Comparison of ENCODE assay signal across 1 cellular context in genomic region chr19:2426661-2427322, GRCh38.
TF ChIP-seq lines count a peak whose summit lies in the region.

No MANE protein-coding gene starts in this region.

TF ChIP-seq in K562, 482 proteins besides CTCF, POLR2A, EP300 and RAD21 (continued from another document):
- TF ChIP-seq, protein P1, sequence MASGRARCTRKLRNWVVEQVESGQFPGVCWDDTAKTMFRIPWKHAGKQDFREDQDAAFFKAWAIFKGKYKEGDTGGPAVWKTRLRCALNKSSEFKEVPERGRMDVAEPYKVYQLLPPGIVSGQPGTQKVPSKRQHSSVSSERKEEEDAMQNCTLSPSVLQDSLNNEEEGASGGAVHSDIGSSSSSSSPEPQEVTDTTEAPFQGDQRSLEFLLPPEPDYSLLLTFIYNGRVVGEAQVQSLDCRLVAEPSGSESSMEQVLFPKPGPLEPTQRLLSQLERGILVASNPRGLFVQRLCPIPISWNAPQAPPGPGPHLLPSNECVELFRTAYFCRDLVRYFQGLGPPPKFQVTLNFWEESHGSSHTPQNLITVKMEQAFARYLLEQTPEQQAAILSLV (tag; IDR thresholded peaks at IDR 0.05) = no peak
- TF ChIP-seq ZEB2 (IDR thresholded peaks at IDR 0.05) (no peak), WHSC1 (IDR thresholded peaks at IDR 0.05; ENCODE audit: low read length) (no peak), ARNT (IDR thresholded peaks at IDR 0.05) (no peak), CHAMP1 (IDR thresholded peaks at IDR 0.05) (no peak), ZZZ3 (IDR thresholded peaks at IDR 0.05) (no peak), PCBP1 (IDR thresholded peaks at IDR 0.05; ENCODE audit: low read depth, low read length, poor library complexity, severe bottlenecking) (no peak), TCFL5 (CRISPR knock-in tag; conservative IDR thresholded peaks at IDR 0.05) (no peak)
